Comparison of ENCODE assay signal across 11 cellular contexts in the genomic region with DNA sequence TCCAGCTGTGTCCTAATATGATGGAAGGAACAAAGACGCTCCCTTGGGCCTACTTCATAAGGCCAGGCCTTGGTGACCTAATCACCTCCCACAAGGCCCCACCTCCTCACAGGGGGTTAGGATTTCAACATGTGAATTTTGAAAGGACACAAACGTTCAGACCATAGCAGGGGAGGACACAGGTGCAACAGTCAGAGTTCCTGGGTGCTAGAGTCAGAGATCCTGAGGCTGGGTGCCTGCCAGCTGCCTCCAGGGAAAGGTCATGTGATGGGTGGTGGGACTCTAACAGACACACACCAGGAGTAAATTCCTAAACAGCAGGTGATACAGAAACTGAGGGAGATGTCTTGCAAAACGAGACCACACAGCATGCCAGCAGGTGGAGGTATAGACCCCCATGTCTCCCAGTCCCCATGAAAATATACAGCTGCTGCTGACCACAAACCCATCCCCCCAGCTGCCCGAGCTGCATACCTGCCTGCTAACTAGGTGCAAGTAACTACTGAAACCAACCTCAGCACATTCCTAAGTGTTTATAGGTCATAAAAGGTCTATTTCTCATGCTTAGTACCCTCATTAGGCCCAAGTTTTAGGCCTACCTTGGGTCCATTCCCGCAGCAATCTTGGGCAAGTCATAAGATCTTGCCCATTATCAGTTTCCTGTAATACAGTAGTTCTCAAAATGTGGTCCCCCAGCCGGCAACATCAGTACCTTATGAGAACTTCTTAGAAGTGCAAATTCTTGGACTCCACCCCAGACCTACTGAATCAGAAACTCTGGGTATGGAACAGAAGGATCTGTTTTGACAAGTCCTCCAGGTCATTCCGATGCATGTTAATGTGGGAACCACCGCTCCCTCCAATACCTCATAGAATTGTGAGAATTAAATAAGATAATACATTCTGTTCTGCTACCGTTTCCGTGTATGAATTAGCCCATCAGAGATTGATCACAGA.
DNase-seq lines count a peak whose midpoint lies in the region; ATAC-seq and TF ChIP-seq lines count a peak whose summit lies in the region.
"Had no signal": no experiment of that assay in that cellular context is flagged by ENCODE, and none has a peak within 500 bp of the region (broad histone marks: within the 10 kb centered on the region; RNA-seq: fewer than 3 reads in every experiment).

No MANE protein-coding gene starts in this region.

- H3K36me3 Mint-ChIP-seq in Caco-2 (ENCODE audit: insufficient read depth, unreplicated experiment), result no peaks in the 10 kb centered on the region

- TF ChIP-seq CTCF in Caco-2 (IDR thresholded peaks at IDR 0.05; ENCODE audit: insufficient read depth in 1 of 2, low read depth in 1 of 2, low read length in 1 of 2, severe bottlenecking in 1 of 2, unreplicated experiment in 1 of 2), result peak; percentile 36 to 51
- peak; percentile 18 for TF ChIP-seq CTCF in brain microvascular endothelial cell (IDR thresholded peaks at IDR 0.05; ENCODE audit: low read depth, low read length, missing control alignments)
- no peak for TF ChIP-seq CTCF in liver (IDR thresholded peaks at IDR 0.05; ENCODE audit: low read depth, low read length, missing input control)

- peak in 1 of 2 donors; percentile 4 for TF ChIP-seq RAD21 in liver (IDR thresholded peaks at IDR 0.05)

- no peak overlapping the region for H3K27ac ChIP-seq in brain microvascular endothelial cell
- no peak overlapping the region for H3K27ac ChIP-seq in liver (ENCODE audit: low read depth in 1 of 2, low read length in 2 of 2)
- no peak overlapping the region for H3K27ac ChIP-seq in aorta (ENCODE audit: low read depth in 1 of 2, low read length in 2 of 2)

- no peak overlapping the region for H3K4me3 Mint-ChIP-seq in Caco-2 (ENCODE audit: unreplicated experiment)
- H3K4me3 Mint-ChIP-seq: T-helper 2 cell treated with Interferon-gamma antibody and Interleukin-4, amounts not matched to agents 5 μg/mL and 100 μg/mL, for 36 hours had no signal

- WGBS in liver, result 84% methylated on average over 10 of the region's 10 CpGs
- WGBS in aorta, 2 donors, result 95 to 98% methylated on average over 10 of the region's 10 CpGs

- in situ Hi-C loops in brain microvascular endothelial cell (cut with HindIII; ENCODE audit: low pct_ligation_motif_present, low sequenced_read_pairs), result no loop called here

- peaks cover 41% of the 10 kb centered on the region for H3K4me1 Mint-ChIP-seq in Caco-2 (ENCODE audit: low read depth, unreplicated experiment)

- peak; percentile 81 to 91 for DNase-seq in Caco-2
- DNase-seq in HT-29 (ENCODE audit: low spot score), result peak; percentile 81
- no peak for DNase-seq in brain microvascular endothelial cell
- no peak for DNase-seq in HCEC 1CT
- no peak for DNase-seq in aorta
- no peak for DNase-seq in NOMO-1 treated with dmso at 0.1 percent for 144 hours (lab: John Stamatoyannopoulos, UW; ENCODE audit: unreplicated experiment)
- DNase-seq: activated effector memory CD4-positive, alpha-beta T cell treated with anti-CD3 and anti-CD28 coated beads, Interleukin-2, amount 50 U/mL, for 16 hours; MV-4-11 had no signal

- POLR2A ChIA-PET in Caco-2 (lab: Charles Lee), result interaction anchor here (1.0 to 1.5 kb wide), 2 partner anchors 24 to 246 kb away, joined by 3 to 5 read pairs; a partner anchor contains a TSS

- no peaks in the 10 kb centered on the region for H3K9me3 ChIP-seq in Caco-2
- H3K9me3 ChIP-seq in liver (ENCODE audit: control insufficient read depth in 4 of 4, low read length in 3 of 4), result no peaks in the 10 kb centered on the region
- no peaks in the 10 kb centered on the region for H3K9me3 ChIP-seq in aorta (ENCODE audit: control insufficient read depth, low read length)

- H3K4me1 ChIP-seq in Caco-2, result peaks cover 47% of the 10 kb centered on the region
- peaks cover 0 to 5% (median 2%) of the 10 kb centered on the region in 4 donors for H3K4me1 ChIP-seq in liver (ENCODE audit: control insufficient read depth in 4 of 4, insufficient read depth in 4 of 4, low read length in 3 of 4)
- H3K4me1 ChIP-seq in aorta (ENCODE audit: control insufficient read depth in 1 of 2, insufficient read depth in 2 of 2, low read length in 2 of 2), result no peaks in the 10 kb centered on the region

- no peaks in the 10 kb centered on the region for H3K9me3 Mint-ChIP-seq in Caco-2 (ENCODE audit: unreplicated experiment)
- H3K9me3 Mint-ChIP-seq: T-helper 2 cell treated with Interferon-gamma antibody and Interleukin-4, amounts not matched to agents 5 μg/mL and 100 μg/mL, for 36 hours had no signal

- peak overlapping the region; percentile 83 for H3K27ac Mint-ChIP-seq in Caco-2 (ENCODE audit: unreplicated experiment)
- H3K27ac Mint-ChIP-seq: T-helper 2 cell treated with Interferon-gamma antibody and Interleukin-4, amounts not matched to agents 5 μg/mL and 100 μg/mL, for 36 hours had no signal

- no TSS peak for BruUV-seq in Caco-2 (replicated peaks; lab: Mats Ljungman, UMichigan)

- H3K9ac ChIP-seq in liver (ENCODE audit: low read depth in 1 of 2, low read length in 2 of 2), result no peak overlapping the region

- intact Hi-C loops in Caco-2 (cut with micrococcal nuclease; ENCODE audit: unreplicated experiment) (loop anchor here (1.0 to 5.0 kb wide), 2 partner anchors 247 to 358 kb away; no protein-coding TSS in a partner anchor), aorta (cut with DNase I) (no loop called here)

- H3K4me3 ChIP-seq in Caco-2 (ENCODE audit: low read depth, low read length) (no peak overlapping the region), brain microvascular endothelial cell (ENCODE audit: low read depth, low read length) (no peak overlapping the region), liver (ENCODE audit: low read depth in 1 of 3, low read length in 3 of 3) (no peak overlapping the region), aorta (ENCODE audit: low read length in 2 of 2) (no peak overlapping the region)

- H3K27me3 ChIP-seq in Caco-2 (replicated peaks; ENCODE audit: control insufficient read depth, insufficient read depth, low read length) (no peaks in the 10 kb centered on the region), brain microvascular endothelial cell (replicated peaks) (no peaks in the 10 kb centered on the region), liver (ENCODE audit: control insufficient read depth in 4 of 4, insufficient read depth in 4 of 4, low read length in 3 of 4) (no peaks in the 10 kb centered on the region), aorta (ENCODE audit: control insufficient read depth in 1 of 2, insufficient read depth in 2 of 2, low read length in 1 of 2) (no peaks in the 10 kb centered on the region)

- CTCF ChIA-PET in Caco-2 (lab: Charles Lee), result interaction anchor here (0.5 to 1.6 kb wide), 5 partner anchors 15 to 246 kb away, joined by 3 to 6 read pairs (median 3); a partner anchor contains a TSS

- H3K36me3 ChIP-seq in Caco-2 (ENCODE audit: control insufficient read depth, insufficient read depth, low read length) (no peaks in the 10 kb centered on the region; the same call in 1 of the 2 replicates), brain microvascular endothelial cell (replicated peaks) (no peaks in the 10 kb centered on the region), liver (ENCODE audit: control insufficient read depth in 4 of 4, insufficient read depth in 3 of 4, low read depth in 1 of 4, low read length in 3 of 4) (no peaks in the 10 kb centered on the region), aorta (ENCODE audit: control insufficient read depth in 1 of 2, insufficient read depth in 2 of 2, low read length in 1 of 2) (no peaks in the 10 kb centered on the region)

- ATAC-seq in aorta (ENCODE audit: low FRiP score) (no peak), HG02798 (IDR thresholded peaks at IDR 0.05; ENCODE audit: poor library complexity, unreplicated experiment) (no peak)

- H3K27me3 Mint-ChIP-seq in Caco-2 (ENCODE audit: insufficient read depth, unreplicated experiment), result no peaks in the 10 kb centered on the region

TF ChIP-seq in liver, 16 proteins besides CTCF, POLR2A, EP300 and RAD21:
- TF ChIP-seq RXRA (IDR thresholded peaks at IDR 0.05), result peak; percentile 12 to 16
- TF ChIP-seq NR2F2 (IDR thresholded peaks at IDR 0.05), result no peak
- TF ChIP-seq, protein P1, sequence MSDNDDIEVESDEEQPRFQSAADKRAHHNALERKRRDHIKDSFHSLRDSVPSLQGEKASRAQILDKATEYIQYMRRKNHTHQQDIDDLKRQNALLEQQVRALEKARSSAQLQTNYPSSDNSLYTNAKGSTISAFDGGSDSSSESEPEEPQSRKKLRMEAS (IDR thresholded peaks at IDR 0.05), result no peak
- TF ChIP-seq HNF4A (conservative IDR thresholded peaks at IDR 0.05), result peak in 1 of 2 donors; percentile 43
- TF ChIP-seq FOXA1 (IDR thresholded peaks at IDR 0.05), result no peak
- no peak for TF ChIP-seq YY1 (IDR thresholded peaks at IDR 0.05)

Comparison
In these comparisons a context has a peak if more than half of its experiments do, and no peak if none do; other contexts are left out.
1. DNase-seq: peak in Caco-2 (2 of 2) and HT-29 (single experiment); none in brain microvascular endothelial cell (single experiment), HCEC 1CT (single experiment), aorta (0 of 2) and NOMO-1 treated with dmso at 0.1 percent for 144 hours (single experiment).